Comparison of ENCODE assay signal across 21 cellular contexts in the genomic region with DNA sequence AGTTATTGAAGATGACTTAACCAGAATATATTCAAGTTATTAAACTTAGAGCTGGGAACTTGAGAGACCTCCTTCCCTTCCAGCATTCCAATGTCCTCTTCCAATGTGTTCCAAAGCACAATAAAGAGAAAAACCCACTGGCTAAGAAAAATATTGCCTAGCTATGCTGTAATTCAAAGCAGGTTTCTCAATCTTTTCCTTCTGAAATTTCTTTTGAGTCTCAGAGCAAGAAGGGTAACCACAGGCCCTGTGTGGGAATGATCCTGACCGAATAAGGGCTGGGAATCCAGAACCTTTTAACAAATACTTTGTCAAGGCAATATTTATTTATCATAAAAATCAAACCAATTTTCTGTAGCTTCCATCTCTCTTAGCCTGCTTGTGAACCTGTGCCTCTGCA.
DNase-seq lines count a peak whose midpoint lies in the region; ATAC-seq and TF ChIP-seq lines count a peak whose summit lies in the region.
"Had no signal": no experiment of that assay in that cellular context is flagged by ENCODE, and none has a peak within 500 bp of the region (broad histone marks: within the 10 kb centered on the region; RNA-seq: fewer than 3 reads in every experiment).

No MANE protein-coding gene starts in this region.

- H3K36me3 ChIP-seq in Loucy (ENCODE audit: insufficient read depth, low read length) = no peaks in the 10 kb centered on the region
- no peaks in the 10 kb centered on the region for H3K36me3 ChIP-seq in smooth muscle cell (ENCODE audit: low read depth)
- H3K36me3 ChIP-seq in CD8-positive, alpha-beta T cell (ENCODE audit: insufficient read depth, low read length) = no peaks in the 10 kb centered on the region
- H3K36me3 ChIP-seq: BE2C, BLaER1 had no signal

- CTCF ChIA-PET in CD8-positive, alpha-beta T cell (lab: Charles Lee) = no interaction called here

- H3F3A ChIP-seq in Loucy (ENCODE audit: low read depth) (no peaks in the 10 kb centered on the region), smooth muscle cell (ENCODE audit: low read depth) (no peaks in the 10 kb centered on the region)

- no peaks in the 10 kb centered on the region for H3K27me3 Mint-ChIP-seq in chondrocyte (ENCODE audit: low read depth)
- H3K27me3 Mint-ChIP-seq in CD8-positive, alpha-beta T cell (ENCODE audit: low read depth) = peaks cover 13% of the 10 kb centered on the region

- peak; percentile 62 for ATAC-seq in sciatic nerve
- no peak for ATAC-seq in CD8-positive, alpha-beta T cell

- peak; percentile 23 for DNase-seq in AG20443 (ENCODE audit: low spot score)
- no peak for DNase-seq in chondrocyte (ENCODE audit: low spot score)
- no peak for DNase-seq in sciatic nerve (ENCODE audit: low spot score)
- no peak for DNase-seq in smooth muscle cell (lab: John Stamatoyannopoulos, UW; ENCODE audit: unreplicated experiment)
- no peak for DNase-seq in stimulated activated CD4-positive, alpha-beta T cell treated with anti-CD3 and anti-CD28 coated beads, Interleukin-1b, Interleukin-23, amount 100 ng/mL, for 48 hours
- DNase-seq in CD8-positive, alpha-beta T cell = no peak
- no peak for DNase-seq in DMS79 (lab: John Stamatoyannopoulos, UW)
- DNase-seq: 8988T; ACHN; BE2C; C1 segment of cervical spinal cord; Caco-2; Calu3; CD4-positive, alpha-beta memory T cell; CD4-positive, CD25-positive, alpha-beta regulatory T cell; DND-41; EL; GDM1 had no signal

- H3K27ac Mint-ChIP-seq in chondrocyte (ENCODE audit: unreplicated experiment) = peak overlapping the region; percentile 39
- no peak overlapping the region for H3K27ac Mint-ChIP-seq in CD8-positive, alpha-beta T cell
- H3K27ac Mint-ChIP-seq: CD14-positive monocyte; CD4-positive, alpha-beta memory T cell; CD4-positive, CD25-positive, alpha-beta regulatory T cell had no signal

- H3K4me1 ChIP-seq in Loucy (ENCODE audit: insufficient read depth, low read length, poor library complexity, severe bottlenecking) (peaks cover 65% of the 10 kb centered on the region), smooth muscle cell (ENCODE audit: low read depth) (peaks cover 8% of the 10 kb centered on the region)
- H3K4me1 ChIP-seq in CD8-positive, alpha-beta T cell (ENCODE audit: insufficient read depth, low read length) = no peaks in the 10 kb centered on the region
- H3K4me1 ChIP-seq: BE2C, BLaER1, Caco-2 had no signal

- H3K9me3 ChIP-seq in Loucy (ENCODE audit: insufficient read depth, low read depth, low read length) (no peaks in the 10 kb centered on the region), smooth muscle cell (replicated peaks; ENCODE audit: low read depth) (no peaks in the 10 kb centered on the region)
- H3K9me3 ChIP-seq in CD8-positive, alpha-beta T cell (ENCODE audit: low read length) = no peaks in the 10 kb centered on the region
- H3K9me3 ChIP-seq: BE2C, BLaER1, Caco-2 had no signal

- no peak overlapping the region for H3K27ac ChIP-seq in smooth muscle cell (ENCODE audit: low read depth)
- no peak overlapping the region for H3K27ac ChIP-seq in CD8-positive, alpha-beta T cell (ENCODE audit: low read depth, low read length)
- H3K27ac ChIP-seq: BLaER1 had no signal

- H3K9me2 ChIP-seq in Loucy (replicated peaks; ENCODE audit: low read depth, low read length) = no peaks in the 10 kb centered on the region

- no peak overlapping the region for H3K4me3 ChIP-seq in Loucy (ENCODE audit: low read length, poor library complexity, severe bottlenecking)
- no peak overlapping the region for H3K4me3 ChIP-seq in smooth muscle cell
- H3K4me3 ChIP-seq in CD8-positive, alpha-beta T cell (ENCODE audit: low read depth, low read length) = no peak overlapping the region
- H3K4me3 ChIP-seq: BLaER1 had no signal

- H3K4me3 Mint-ChIP-seq in chondrocyte (ENCODE audit: unreplicated experiment) = no peak overlapping the region
- no peak overlapping the region for H3K4me3 Mint-ChIP-seq in CD8-positive, alpha-beta T cell
- H3K4me3 Mint-ChIP-seq: CD14-positive monocyte; CD4-positive, alpha-beta memory T cell; CD4-positive, CD25-positive, alpha-beta regulatory T cell had no signal

- H3K27me3 ChIP-seq in Loucy (ENCODE audit: insufficient read depth, low read length, poor library complexity, severe bottlenecking) = no peaks in the 10 kb centered on the region
- H3K27me3 ChIP-seq in smooth muscle cell (ENCODE audit: low read depth) = peaks cover 25% of the 10 kb centered on the region
- no peaks in the 10 kb centered on the region for H3K27me3 ChIP-seq in CD8-positive, alpha-beta T cell (ENCODE audit: insufficient read depth, low read length)
- H3K27me3 ChIP-seq: BLaER1 had no signal

- H3K4me1 Mint-ChIP-seq in chondrocyte (ENCODE audit: low read depth) = peaks cover 43% of the 10 kb centered on the region
- no peaks in the 10 kb centered on the region for H3K4me1 Mint-ChIP-seq in CD8-positive, alpha-beta T cell (ENCODE audit: low read depth)
- H3K4me1 Mint-ChIP-seq: CD4-positive, CD25-positive, alpha-beta regulatory T cell had no signal

- H3K9ac ChIP-seq in Loucy (ENCODE audit: low read depth, low read length, poor library complexity, severe bottlenecking) (no peak overlapping the region), smooth muscle cell (ENCODE audit: low read depth) (no peak overlapping the region)
- H3K9ac ChIP-seq: BLaER1 had no signal

- H3K9me3 Mint-ChIP-seq in chondrocyte (ENCODE audit: low read depth) = peaks cover 3% of the 10 kb centered on the region
- no peaks in the 10 kb centered on the region for H3K9me3 Mint-ChIP-seq in CD8-positive, alpha-beta T cell

- POLR2A ChIA-PET in CD8-positive, alpha-beta T cell (lab: Charles Lee) = no interaction called here

- no peaks in the 10 kb centered on the region for H3K36me3 Mint-ChIP-seq in chondrocyte (ENCODE audit: low read depth)
- H3K36me3 Mint-ChIP-seq in CD8-positive, alpha-beta T cell = no peaks in the 10 kb centered on the region
- H3K36me3 Mint-ChIP-seq: CD14-positive monocyte; CD4-positive, alpha-beta memory T cell; CD4-positive, CD25-positive, alpha-beta regulatory T cell had no signal

- H4K20me1 ChIP-seq in Loucy (ENCODE audit: insufficient read depth, low read length, poor library complexity, severe bottlenecking) (no peaks in the 10 kb centered on the region), smooth muscle cell (ENCODE audit: low read depth) (no peaks in the 10 kb centered on the region)
- H4K20me1 ChIP-seq: BLaER1 had no signal

- H2AFZ ChIP-seq in Loucy (ENCODE audit: low read length) = peak overlapping the region; percentile 34; the same call in 1 of the 2 replicates
- no peak overlapping the region for H2AFZ ChIP-seq in smooth muscle cell (ENCODE audit: low read depth)

- TF ChIP-seq CTCF in Loucy (conservative IDR thresholded peaks at IDR 0.05; ENCODE audit: low read length) = no peak
- no peak for TF ChIP-seq CTCF in chondrocyte (IDR thresholded peaks at IDR 0.05)
- no peak for TF ChIP-seq CTCF in smooth muscle cell (IDR thresholded peaks at IDR 0.05; ENCODE audit: borderline replicate concordance, insufficient read depth, poor library complexity, severe bottlenecking)
- no peak for TF ChIP-seq CTCF in CD8-positive, alpha-beta T cell (IDR thresholded peaks at IDR 0.05)

- 93% methylated on average over 1 of the region's 1 CpG for WGBS in smooth muscle cell (ENCODE audit: low lambda C conversion rate)

- H3K79me2 ChIP-seq in Loucy (ENCODE audit: insufficient read depth, low read length) (no peaks in the 10 kb centered on the region), smooth muscle cell (ENCODE audit: low read depth) (no peaks in the 10 kb centered on the region)

- intact Hi-C loops in sciatic nerve (cut with DNase I) = no loop called here
- intact Hi-C loops in CD8-positive, alpha-beta T cell (cut with DNase I, micrococcal nuclease) = no loop called here

- peak overlapping the region; percentile 55 for H3K4me2 ChIP-seq in Loucy (ENCODE audit: low read depth, low read length, poor library complexity, severe bottlenecking)
- H3K4me2 ChIP-seq in smooth muscle cell = no peak overlapping the region
- H3K4me2 ChIP-seq: BLaER1 had no signal
